8 cellular contexts compared by ENCODE assay signal in genomic region chr7:122885583-122886356, GRCh38. TPM values are rescaled to one million over a fixed set of nuclear protein-coding genes. Genes with fewer than 3 reads are reported as not detected.
DNase-seq lines count a peak whose midpoint lies in the region; ATAC-seq and TF ChIP-seq lines count a peak whose summit lies in the region.

No MANE protein-coding gene starts in this region.

- TF ChIP-seq CTCF in MCF 10A (IDR thresholded peaks at IDR 0.05; ENCODE audit: unreplicated experiment): no peak

- H3K4me1 Mint-ChIP-seq in MCF 10A (ENCODE audit: insufficient read depth, unreplicated experiment): peaks cover 21% of the 10 kb centered on the region

- H3K27me3 Mint-ChIP-seq in MCF 10A (ENCODE audit: insufficient read depth, unreplicated experiment): peaks cover 13% of the 10 kb centered on the region

- DNase-seq in stimulated activated CD4-positive, alpha-beta T cell treated with anti-CD3 and anti-CD28 coated beads, Interleukin-15, amount 100 ng/mL, for 24 hours: peak; percentile 7
- no peak for DNase-seq in stimulated activated CD4-positive, alpha-beta T cell treated with anti-CD3 and anti-CD28 coated beads, Interleukin-12 subunit alpha, Interleukin-12 subunit beta, amount 100 ng/mL, for 4 hours
- peak; percentile 16 for DNase-seq in NCI-H2171 (lab: John Stamatoyannopoulos, UW)
- DNase-seq in MCF 10A (ENCODE audit: unreplicated experiment): peak; percentile 64
- peak; percentile 30 for DNase-seq in inferior parietal cortex (ENCODE audit: extremely low spot score)
- peak; percentile 17 for DNase-seq in smooth muscle cell of the brain vasculature (ENCODE audit: low read depth, low spot score)

- H3K4me3 Mint-ChIP-seq in MCF 10A (ENCODE audit: unreplicated experiment): peak overlapping the region; percentile 88

- H3K9me3 Mint-ChIP-seq in MCF 10A (ENCODE audit: unreplicated experiment): no peaks in the 10 kb centered on the region

- CTCF ChIA-PET in MCF 10A (lab: Yijun Ruan, JAX): interaction anchor here (0.5 to 0.9 kb wide), 5 partner anchors 15 to 426 kb away, joined by 3 to 4 read pairs (median 3); no protein-coding TSS in a partner anchor

- H3K27ac Mint-ChIP-seq in MCF 10A (ENCODE audit: low read depth, unreplicated experiment): peak overlapping the region; percentile 23

- POLR2A ChIA-PET in MCF 10A (lab: Yijun Ruan, JAX): interaction anchor here (0.6 to 2.1 kb wide), 11 partner anchors 14 to 928 kb away, joined by 3 to 12 read pairs (median 3); partner anchors contain the start of gene IQUB

- peaks cover 1% of the 10 kb centered on the region for H3K36me3 Mint-ChIP-seq in MCF 10A (ENCODE audit: insufficient read depth, unreplicated experiment)

- intact Hi-C loops in MCF 10A (cut with micrococcal nuclease): loop anchor here (5.0 to 10.0 kb wide), 3 partner anchors 83 to 482 kb away; no protein-coding TSS in a partner anchor

- ATAC-seq in HG02642 (IDR thresholded peaks at IDR 0.05; ENCODE audit: poor library complexity, unreplicated experiment): peak; percentile 45
- no peak for ATAC-seq in HG03196 (IDR thresholded peaks at IDR 0.05; ENCODE audit: unreplicated experiment)

- no TSS peak for BruUV-seq in MCF 10A (replicated peaks; lab: Mats Ljungman, UMichigan)

RNA-seq across cellular contexts. Expression of gene CADPS2, which starts 0.5 kb away (rescaled TPM):
- 7.4 and 10.1 TPM in 2 replicates for total RNA-seq in MCF 10A (2022)
